22 cellular contexts compared by ENCODE assay signal in genomic region chr12:18389820-18390219, GRCh38.
DNase-seq lines count a peak whose midpoint lies in the region; ATAC-seq, FAIRE-seq and TF ChIP-seq lines count a peak whose summit lies in the region.
"Had no signal": no experiment of that assay in that cellular context is flagged by ENCODE, and none has a peak within 500 bp of the region (broad histone marks: within the 10 kb centered on the region; RNA-seq: fewer than 3 reads in every experiment).

No MANE protein-coding gene starts in this region.

- H3K27ac ChIP-seq in liver (ENCODE audit: low read depth in 1 of 2, low read length in 2 of 2) (no peak overlapping the region), HepG2 (ENCODE audit: extremely low read length, insufficient read depth, low read length) (no peak overlapping the region), pancreas (no peak overlapping the region), ovary (no peak overlapping the region)
- H3K27ac ChIP-seq: 22Rv1, BLaER1, C4-2B had no signal

- no peak overlapping the region for H3K9ac ChIP-seq in liver (ENCODE audit: low read depth in 1 of 2, low read length in 2 of 2)
- H3K9ac ChIP-seq in HepG2 (ENCODE audit: insufficient read depth, low read depth, low read length): no peak overlapping the region
- H3K9ac ChIP-seq: BLaER1 had no signal

- 37% methylated on average over 4 of the region's 4 CpGs for WGBS in liver
- WGBS in HepG2 (ENCODE audit: low lambda C conversion rate): 15% methylated on average over 4 of the region's 4 CpGs
- WGBS in pancreas, 2 donors: 41 to 44% methylated on average over 4 of the region's 4 CpGs
- WGBS in ovary, 3 donors: 80 to 86% (median 83%) methylated on average over 4 of the region's 4 CpGs

- POLR2A ChIA-PET in HepG2 (lab: Yijun Ruan, JAX): no interaction called here

- intact Hi-C loops in HepG2 (cut with micrococcal nuclease; ENCODE audit: unreplicated experiment): no loop called here
- intact Hi-C loops in left colon (cut with DNase I, micrococcal nuclease): no loop called here
- intact Hi-C loops in pancreas (cut with DNase I): no loop called here
- intact Hi-C loops in ovary (cut with DNase I): no loop called here

- no peaks in the 10 kb centered on the region for H3K9me3 ChIP-seq in liver (ENCODE audit: control insufficient read depth in 4 of 4, low read length in 3 of 4)
- H3K9me3 ChIP-seq in HepG2 (ENCODE audit: low read length): no peaks in the 10 kb centered on the region
- H3K9me3 ChIP-seq in pancreas: no peaks in the 10 kb centered on the region
- no peaks in the 10 kb centered on the region for H3K9me3 ChIP-seq in ovary
- H3K9me3 ChIP-seq: BLaER1, Caco-2, HAP-1 had no signal

- in situ Hi-C loops in HepG2 (cut with HindIII; ENCODE audit: extremely low pct_ligation_motif_present, low pct_unique_long_range_greater_than_20kb): no loop called here

- DNase-seq in HepG2 (ENCODE audit: low spot score) (no peak), left colon (no peak), pancreas (no peak), urothelium cell line (ENCODE audit: low spot score) (no peak), ovary (no peak)
- no peak for DNase-seq in activated CD4-positive, CD25-positive, alpha-beta regulatory T cell (lab: John Stamatoyannopoulos, UW)
- DNase-seq: Caco-2; CD4-positive, CD25-positive, alpha-beta regulatory T cell; CD8-positive, alpha-beta T cell; DMS153; DND-41; GOT3; HFFc6 had no signal

- H3K79me2 ChIP-seq in HepG2 (ENCODE audit: insufficient read depth, low read length): no peaks in the 10 kb centered on the region

- CTCF ChIA-PET in HepG2 (lab: Yijun Ruan, JAX; ENCODE audit: low intra/inter-chr PET ratio, low total read pairs): no interaction called here

- H4K20me1 ChIP-seq in HepG2 (ENCODE audit: insufficient read depth, low read length): no peaks in the 10 kb centered on the region
- H4K20me1 ChIP-seq: BLaER1 had no signal

- TF ChIP-seq RAD21 in liver (IDR thresholded peaks at IDR 0.05): no peak
- TF ChIP-seq RAD21 in HepG2 (CRISPR knock-in tag; IDR thresholded peaks at IDR 0.05): no peak

- TF ChIP-seq CTCF in liver (IDR thresholded peaks at IDR 0.05; ENCODE audit: low read depth, low read length, missing input control) (no peak), HepG2 (CRISPR knock-in tag; IDR thresholded peaks at IDR 0.05) (no peak), pancreas (IDR thresholded peaks at IDR 0.05) (no peak), ovary (IDR thresholded peaks at IDR 0.05) (no peak)

- BruUV-seq in HepG2 (replicated peaks; lab: Mats Ljungman, UMichigan): no TSS peak

- H3K4me3 ChIP-seq in liver (ENCODE audit: low read depth in 1 of 3, low read length in 3 of 3) (no peak overlapping the region), HepG2 (replicated peaks in 1 of 3; ENCODE audit: insufficient read depth in 1 of 3, low read depth in 2 of 3, low read length in 3 of 3) (no peak overlapping the region), pancreas (no peak overlapping the region), ovary (no peak overlapping the region)
- H3K4me3 ChIP-seq: BLaER1, HAP-1 had no signal

- TF ChIP-seq POLR2A in HepG2 (IDR thresholded peaks at IDR 0.05; ENCODE audit: insufficient read depth in 1 of 2, low read depth in 2 of 2, low read length in 2 of 2): no peak
- no peak for TF ChIP-seq POLR2A in ovary (IDR thresholded peaks at IDR 0.05)

- ATAC-seq in HepG2 (no peak), left colon (peak; percentile 43), pancreas (no peak)
- ATAC-seq: CD8-positive, alpha-beta T cell had no signal

- H3K4me1 ChIP-seq in liver (ENCODE audit: control insufficient read depth in 4 of 4, insufficient read depth in 4 of 4, low read length in 3 of 4) (peaks cover 0 to 9% (median 2%) of the 10 kb centered on the region in 4 donors), HepG2 (ENCODE audit: insufficient read depth, low read length) (no peaks in the 10 kb centered on the region), pancreas (no peaks in the 10 kb centered on the region), ovary (ENCODE audit: insufficient read depth) (no peaks in the 10 kb centered on the region)
- H3K4me1 ChIP-seq: Caco-2 had no signal

- H3K36me3 ChIP-seq in liver (ENCODE audit: control insufficient read depth in 4 of 4, insufficient read depth in 3 of 4, low read depth in 1 of 4, low read length in 3 of 4) (peaks cover 0 to 10% (median 2%) of the 10 kb centered on the region in 4 donors), HepG2 (replicated peaks in 1 of 2; ENCODE audit: control insufficient read depth in 1 of 2, insufficient read depth in 2 of 2, low read length in 2 of 2) (no peaks in the 10 kb centered on the region), pancreas (no peaks in the 10 kb centered on the region), ovary (no peaks in the 10 kb centered on the region)
- H3K36me3 ChIP-seq: BLaER1, HAP-1 had no signal

- no peak for TF ChIP-seq EP300 in HepG2 (IDR thresholded peaks at IDR 0.05; ENCODE audit: low read depth in 2 of 2, low read length in 2 of 2)
- no peak for TF ChIP-seq EP300 in HepG2 (CRISPR knock-in tag; IDR thresholded peaks at IDR 0.05; ENCODE audit: borderline replicate concordance)
- no peak for TF ChIP-seq EP300 in ovary (IDR thresholded peaks at IDR 0.05)

- H3K27me3 ChIP-seq in liver (ENCODE audit: control insufficient read depth in 4 of 4, insufficient read depth in 4 of 4, low read length in 3 of 4) (no peaks in the 10 kb centered on the region), HepG2 (ENCODE audit: control insufficient read depth in 1 of 2, insufficient read depth in 2 of 2, low read length in 2 of 2) (no peaks in the 10 kb centered on the region), pancreas (no peaks in the 10 kb centered on the region), ovary (peaks cover under 1% of the 10 kb centered on the region)
- H3K27me3 ChIP-seq: BLaER1 had no signal

- H2AFZ ChIP-seq in HepG2 (ENCODE audit: low read length): no peak overlapping the region

- H3K4me2 ChIP-seq in HepG2 (ENCODE audit: low read depth, low read length): no peak overlapping the region
- H3K4me2 ChIP-seq: BLaER1 had no signal

- FAIRE-seq in HepG2 (lab: Jason Lieb, UNC): no peak
- FAIRE-seq in pancreas (lab: Jason Lieb, UNC): peak; percentile 9
- FAIRE-seq in urothelium cell line (lab: Jason Lieb, UNC): no peak
- FAIRE-seq: A204.1, G401.6, GM12892, H54 had no signal

TF ChIP-seq in liver, 16 proteins besides CTCF, POLR2A, EP300 and RAD21 (continues in another document):
- TF ChIP-seq SP1 (IDR thresholded peaks at IDR 0.05): no peak
- no peak for TF ChIP-seq EGR1 (IDR thresholded peaks at IDR 0.05; ENCODE audit: low read depth in 2 of 2)
- no peak for TF ChIP-seq ZBTB33 (IDR thresholded peaks at IDR 0.05)
- TF ChIP-seq TAF1 (conservative IDR thresholded peaks at IDR 0.05): no peak

TF ChIP-seq in HepG2, 621 proteins besides CTCF, POLR2A, EP300 and RAD21 (continues in another document):
- no peak for TF ChIP-seq RBFOX2 (IDR thresholded peaks at IDR 0.05; ENCODE audit: low read depth, low read length)
- TF ChIP-seq SYNCRIP (IDR thresholded peaks at IDR 0.05; ENCODE audit: insufficient read depth, low read depth, low read length): no peak
- TF ChIP-seq ZNF136 (CRISPR knock-in tag; IDR thresholded peaks at IDR 0.05; ENCODE audit: low read depth): no peak
- no peak for TF ChIP-seq ATF4 (CRISPR knock-in tag; IDR thresholded peaks at IDR 0.05)
- no peak for TF ChIP-seq HMGXB4 (CRISPR knock-in tag; IDR thresholded peaks at IDR 0.05; ENCODE audit: borderline replicate concordance in 1 of 2, low read depth in 1 of 2)
- TF ChIP-seq POGK (CRISPR knock-in tag; conservative IDR thresholded peaks at IDR 0.05): no peak
- TF ChIP-seq FOXA1 (IDR thresholded peaks at IDR 0.05): no peak
- no peak for TF ChIP-seq FOXA1 (CRISPR knock-in tag; IDR thresholded peaks at IDR 0.05)
- no peak for TF ChIP-seq ZFP36L1 (CRISPR knock-in tag; IDR thresholded peaks at IDR 0.05)
- no peak for TF ChIP-seq FOXK2 (IDR thresholded peaks at IDR 0.05)
- TF ChIP-seq ZNF543 (CRISPR knock-in tag; IDR thresholded peaks at IDR 0.05): no peak
- TF ChIP-seq ZNF781 (CRISPR knock-in tag; IDR thresholded peaks at IDR 0.05; ENCODE audit: borderline replicate concordance, not compliant biosample characterization): no peak
